In the genomic region with DNA sequence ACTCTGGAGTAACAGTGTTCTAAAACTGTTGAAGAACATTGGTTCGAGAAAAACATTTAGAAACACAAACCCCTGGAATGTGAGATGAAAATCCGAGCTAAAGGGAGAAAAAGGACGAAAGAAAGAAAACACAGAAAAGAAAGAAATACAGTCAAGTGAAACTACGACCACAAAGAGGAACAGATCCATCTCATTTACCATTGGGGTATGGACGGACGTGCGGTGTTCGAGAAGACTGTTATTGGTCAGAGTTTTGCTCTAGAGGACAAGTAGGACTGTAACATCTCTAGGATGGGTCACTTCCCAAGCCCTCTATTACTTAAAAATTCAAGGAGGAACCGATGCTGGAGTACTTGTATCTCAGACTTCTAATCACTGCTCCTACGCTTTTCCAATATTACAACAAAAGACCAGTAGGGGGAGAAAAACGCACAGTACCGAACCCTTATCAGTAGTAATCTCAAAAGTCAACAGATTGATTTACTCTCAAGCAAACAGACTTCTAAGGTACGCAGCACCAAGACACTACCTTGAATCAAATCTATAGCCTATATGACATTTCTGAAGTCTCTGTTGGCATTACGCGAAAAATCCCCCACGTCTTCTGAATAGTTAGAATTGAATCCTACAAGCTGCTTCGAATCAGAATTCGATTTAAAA, we compare ENCODE assay signal across 9 cellular contexts. TPM values are rescaled to one million over a fixed set of nuclear protein-coding genes. Genes with fewer than 3 reads are reported as not detected.
A peak's percentile ranks its signal among the peaks of the same experiment; 100 is the strongest.
DNase-seq lines count a peak whose midpoint lies in the region; ATAC-seq and TF ChIP-seq lines count a peak whose summit lies in the region.
"Had no signal": no experiment of that assay in that cellular context is flagged by ENCODE, and none has a peak within 500 bp of the region (broad histone marks: within the 10 kb centered on the region; RNA-seq: fewer than 3 reads in every experiment).

No MANE protein-coding gene starts in this region.

- H3K36me3 ChIP-seq in CD4-positive, CD25-positive, alpha-beta regulatory T cell (ENCODE audit: control insufficient read depth, insufficient read depth, low read length): no peaks in the 10 kb centered on the region
- H3K36me3 ChIP-seq in WERI-Rb-1: no peaks in the 10 kb centered on the region

- peaks cover 20% of the 10 kb centered on the region for H3K27me3 Mint-ChIP-seq in CD4-positive, CD25-positive, alpha-beta regulatory T cell
- no peaks in the 10 kb centered on the region for H3K27me3 Mint-ChIP-seq in naive B cell
- H3K27me3 Mint-ChIP-seq: activated naive CD8-positive, alpha-beta T cell had no signal

- TF ChIP-seq POLR2A in GM18505 (IDR thresholded peaks at IDR 0.05; ENCODE audit: borderline replicate concordance, extremely low read depth, insufficient read depth, insufficient read length): no peak

- no peak overlapping the region for H3K27ac Mint-ChIP-seq in CD4-positive, CD25-positive, alpha-beta regulatory T cell
- no peak overlapping the region for H3K27ac Mint-ChIP-seq in naive B cell
- H3K27ac Mint-ChIP-seq: activated naive CD8-positive, alpha-beta T cell had no signal

- H3K27me3 ChIP-seq in CD4-positive, CD25-positive, alpha-beta regulatory T cell (ENCODE audit: control insufficient read depth, insufficient read depth, low read length): peaks cover 3% of the 10 kb centered on the region
- H3K27me3 ChIP-seq in WERI-Rb-1 (ENCODE audit: insufficient read depth, low read depth, severe bottlenecking): no peaks in the 10 kb centered on the region

- no peaks in the 10 kb centered on the region for H3K9me3 ChIP-seq in CD4-positive, CD25-positive, alpha-beta regulatory T cell (ENCODE audit: control insufficient read depth in 2 of 2, low read length in 2 of 2)
- no peaks in the 10 kb centered on the region for H3K9me3 ChIP-seq in WERI-Rb-1 (ENCODE audit: severe bottlenecking)

- H3K27ac ChIP-seq in CD4-positive, CD25-positive, alpha-beta regulatory T cell (ENCODE audit: insufficient read depth, low read length, poor library complexity, severe bottlenecking): peak overlapping the region; percentile 96
- H3K27ac ChIP-seq in WERI-Rb-1: no peak overlapping the region

- ATAC-seq in CD4-positive, CD25-positive, alpha-beta regulatory T cell (ENCODE audit: low read depth in 2 of 2): peak; percentile 22 to 25
- ATAC-seq in GM18519 (IDR thresholded peaks at IDR 0.05; ENCODE audit: low FRiP score, unreplicated experiment) (peak; percentile 29), HG03135 (IDR thresholded peaks at IDR 0.05; ENCODE audit: unreplicated experiment) (peak; percentile 26), naive B cell (ENCODE audit: low read depth in 2 of 2) (peak; percentile 25 to 30), GM18505 (IDR thresholded peaks at IDR 0.05; ENCODE audit: unreplicated experiment) (no peak)

- no peaks in the 10 kb centered on the region for H3K9me3 Mint-ChIP-seq in CD4-positive, CD25-positive, alpha-beta regulatory T cell
- no peaks in the 10 kb centered on the region for H3K9me3 Mint-ChIP-seq in naive B cell

- peaks cover 29% of the 10 kb centered on the region for H3K4me1 ChIP-seq in CD4-positive, CD25-positive, alpha-beta regulatory T cell (ENCODE audit: control insufficient read depth, insufficient read depth, low read length, poor library complexity, severe bottlenecking)

- peak; percentile 26 to 87 (median 81) for DNase-seq in CD4-positive, CD25-positive, alpha-beta regulatory T cell
- DNase-seq in NCI-H2107 treated with DMSO at 0.1 percent for 48 hours (lab: John Stamatoyannopoulos, UW; ENCODE audit: unreplicated experiment) (peak; percentile 98), WERI-Rb-1 (peak; percentile 21), fibroblast of mammary gland (ENCODE audit: low read depth) (peak; percentile 76), naive B cell (peak; percentile 63)

- no peak overlapping the region for H3K4me3 Mint-ChIP-seq in CD4-positive, CD25-positive, alpha-beta regulatory T cell
- no peak overlapping the region for H3K4me3 Mint-ChIP-seq in naive B cell
- H3K4me3 Mint-ChIP-seq: activated naive CD8-positive, alpha-beta T cell had no signal

- TF ChIP-seq CTCF in WERI-Rb-1 (IDR thresholded peaks at IDR 0.05; ENCODE audit: low read depth, low read length): peak; percentile 52; the same call in 1 of the 2 replicates
- TF ChIP-seq CTCF in fibroblast of mammary gland (conservative IDR thresholded peaks at IDR 0.05; ENCODE audit: control insufficient read depth, insufficient read depth, low read depth, low read length): peak; percentile 72

- no peaks in the 10 kb centered on the region for H3K36me3 Mint-ChIP-seq in CD4-positive, CD25-positive, alpha-beta regulatory T cell
- H3K36me3 Mint-ChIP-seq in naive B cell: no peaks in the 10 kb centered on the region
- H3K36me3 Mint-ChIP-seq: activated naive CD8-positive, alpha-beta T cell had no signal

- peaks cover 11 to 33% (median 25%) of the 10 kb centered on the region in 4 donors for H3K4me1 Mint-ChIP-seq in CD4-positive, CD25-positive, alpha-beta regulatory T cell
- H3K4me1 Mint-ChIP-seq in naive B cell: peaks cover 22 to 28% (median 26%) of the 10 kb centered on the region in 3 donors

- peak overlapping the region; percentile 99 for H3K4me3 ChIP-seq in CD4-positive, CD25-positive, alpha-beta regulatory T cell (ENCODE audit: low read depth, low read length)
- H3K4me3 ChIP-seq in WERI-Rb-1 (ENCODE audit: low read depth, low read length) (peak overlapping the region; percentile 67), fibroblast of mammary gland (ENCODE audit: control insufficient read depth, low read depth, low read length) (peak overlapping the region; percentile 75)

RNA-seq across cellular contexts. Expression of gene PIK3CA, which starts 1.1 kb away (rescaled TPM):
- total RNA-seq in CD4-positive, CD25-positive, alpha-beta regulatory T cell: 38.0 TPM
- 10 to 100 TPM; 15.8 to 21.8 (median 18.3) TPM for polyA plus RNA-seq in CD4-positive, CD25-positive, alpha-beta regulatory T cell
- polyA plus RNA-seq in naive B cell (ENCODE audit: low read depth in 6 of 6): 10 to 100 TPM; 14.8 to 30.1 (median 22.9) TPM

Comparison
In these comparisons a context has a peak if more than half of its experiments do, and no peak if none do; other contexts are left out.
1. DNase-seq: peak in every context shown above with its lines; median percentile 98 in NCI-H2107 treated with DMSO at 0.1 percent for 48 hours; 81 in CD4-positive, CD25-positive, alpha-beta regulatory T cell; 76 in fibroblast of mammary gland; 63 in naive B cell; 21 in WERI-Rb-1.